Comparison of ENCODE assay signal across 1 cellular context in the genomic region with DNA sequence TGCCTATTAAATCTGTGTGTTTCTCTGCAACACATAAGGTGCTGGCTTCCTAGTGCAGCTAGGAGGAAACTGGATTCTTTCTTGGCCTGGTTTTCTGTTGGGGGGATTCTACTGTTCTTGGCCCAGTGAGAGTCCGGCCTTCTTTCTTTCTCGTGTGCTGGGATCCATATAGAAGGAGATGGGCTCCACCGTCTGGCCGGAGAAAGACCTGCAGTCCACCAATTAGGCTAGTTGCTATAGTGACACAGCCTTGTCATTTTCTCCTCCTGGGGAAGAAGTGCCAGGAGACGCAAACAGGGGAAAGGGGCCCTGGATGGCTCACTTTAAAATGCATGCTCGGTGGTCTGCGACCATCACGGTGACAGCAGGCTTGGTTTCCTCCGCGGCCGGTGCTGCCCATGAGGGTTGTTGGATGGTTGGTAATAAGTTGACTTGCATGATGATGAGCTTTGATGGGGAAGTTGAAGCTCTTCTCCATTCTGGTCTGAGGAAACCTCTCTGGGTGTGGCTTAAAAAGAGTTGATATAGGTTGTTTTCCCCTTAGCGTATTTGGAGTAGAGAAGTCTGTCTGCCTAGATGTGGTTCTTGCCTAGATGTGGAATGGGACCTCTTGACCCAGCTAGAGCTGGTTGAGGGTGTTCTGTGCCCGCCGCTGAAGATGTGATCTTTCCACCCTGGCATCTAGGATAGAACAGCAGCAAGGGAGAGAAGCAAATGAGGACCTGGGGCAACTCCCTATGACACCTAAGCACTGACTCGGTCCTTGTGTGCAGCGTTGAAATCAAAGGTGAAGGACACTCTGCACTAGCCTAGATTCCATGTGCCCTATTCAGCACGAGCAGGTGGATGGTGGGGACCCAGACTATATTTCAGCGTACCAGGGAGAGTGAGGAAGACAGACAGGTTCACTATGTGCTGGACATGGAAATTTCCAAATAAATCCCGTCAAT.
TF ChIP-seq lines count a peak whose summit lies in the region.

No MANE protein-coding gene starts in this region.

TF ChIP-seq in WTC11, 78 proteins besides CTCF, POLR2A, EP300 and RAD21 (continued from another document):
- TF ChIP-seq, protein P1, sequence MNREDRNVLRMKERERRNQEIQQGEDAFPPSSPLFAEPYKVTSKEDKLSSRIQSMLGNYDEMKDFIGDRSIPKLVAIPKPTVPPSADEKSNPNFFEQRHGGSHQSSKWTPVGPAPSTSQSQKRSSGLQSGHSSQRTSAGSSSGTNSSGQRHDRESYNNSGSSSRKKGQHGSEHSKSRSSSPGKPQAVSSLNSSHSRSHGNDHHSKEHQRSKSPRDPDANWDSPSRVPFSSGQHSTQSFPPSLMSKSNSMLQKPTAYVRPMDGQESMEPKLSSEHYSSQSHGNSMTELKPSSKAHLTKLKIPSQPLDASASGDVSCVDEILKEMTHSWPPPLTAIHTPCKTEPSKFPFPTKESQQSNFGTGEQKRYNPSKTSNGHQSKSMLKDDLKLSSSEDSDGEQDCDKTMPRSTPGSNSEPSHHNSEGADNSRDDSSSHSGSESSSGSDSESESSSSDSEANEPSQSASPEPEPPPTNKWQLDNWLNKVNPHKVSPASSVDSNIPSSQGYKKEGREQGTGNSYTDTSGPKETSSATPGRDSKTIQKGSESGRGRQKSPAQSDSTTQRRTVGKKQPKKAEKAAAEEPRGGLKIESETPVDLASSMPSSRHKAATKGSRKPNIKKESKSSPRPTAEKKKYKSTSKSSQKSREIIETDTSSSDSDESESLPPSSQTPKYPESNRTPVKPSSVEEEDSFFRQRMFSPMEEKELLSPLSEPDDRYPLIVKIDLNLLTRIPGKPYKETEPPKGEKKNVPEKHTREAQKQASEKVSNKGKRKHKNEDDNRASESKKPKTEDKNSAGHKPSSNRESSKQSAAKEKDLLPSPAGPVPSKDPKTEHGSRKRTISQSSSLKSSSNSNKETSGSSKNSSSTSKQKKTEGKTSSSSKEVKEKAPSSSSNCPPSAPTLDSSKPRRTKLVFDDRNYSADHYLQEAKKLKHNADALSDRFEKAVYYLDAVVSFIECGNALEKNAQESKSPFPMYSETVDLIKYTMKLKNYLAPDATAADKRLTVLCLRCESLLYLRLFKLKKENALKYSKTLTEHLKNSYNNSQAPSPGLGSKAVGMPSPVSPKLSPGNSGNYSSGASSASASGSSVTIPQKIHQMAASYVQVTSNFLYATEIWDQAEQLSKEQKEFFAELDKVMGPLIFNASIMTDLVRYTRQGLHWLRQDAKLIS (CRISPR knock-in tag; IDR thresholded peaks at IDR 0.05; ENCODE audit: borderline replicate concordance) = no peak
- TF ChIP-seq ETV6 (CRISPR knock-in tag; IDR thresholded peaks at IDR 0.05) = no peak
